ENCODE assay signal across 35 cellular contexts in genomic region chr12:29996993-29997392, GRCh38.
"Had no signal": no experiment of that assay in that cellular context is flagged by ENCODE, and none has a peak within 500 bp of the region (broad histone marks: within the 10 kb centered on the region; RNA-seq: fewer than 3 reads in every experiment).

No MANE protein-coding gene starts in this region.

- H3K36me3 ChIP-seq: MG63 had no signal

- DNase-seq: Karpas-422, Kasumi-1, MG63, MM.1S, MV-4-11, NCI-H1048, NCI-H1092, NCI-H1092 treated with DMSO at 0.1 percent for 48 hours, NCI-H1105, NCI-H1105 treated with DMSO at 0.1 percent for 48 hours, NCI-H1417, NCI-H1417 treated with DMSO at 0.1 percent for 48 hours, NCI-H1436, NCI-H1436 treated with DMSO at 0.1 percent for 48 hours, NCI-H146, NCI-H1694, NCI-H1694 treated with DMSO at 0.1 percent for 48 hours, NCI-H187, NCI-H187 treated with DMSO at 0.1 percent for 48 hours, NCI-H1930, NCI-H2029, NCI-H2029 treated with DMSO at 0.1 percent for 48 hours, NCI-H2081, NCI-H2081 treated with DMSO at 0.1 percent for 48 hours, NCI-H2107, NCI-H2171, NCI-H2171 treated with DMSO at 0.1 percent for 48 hours, NCI-H2227 treated with DMSO at 0.1 percent for 48 hours, NCI-H226, NCI-H446, NCI-H446 treated with DMSO at 0.1 percent for 48 hours, NCI-H510A, NCI-H510A treated with DMSO at 0.1 percent for 48 hours, NCI-H524, NCI-H524 treated with DMSO at 0.1 percent for 48 hours had no signal

- H3K9me3 ChIP-seq: MG63 had no signal

- H3K4me3 ChIP-seq: MG63 had no signal

- H3K27me3 ChIP-seq: MG63 had no signal
